Comparison of ENCODE assay signal across 1 cellular context in the genomic region with DNA sequence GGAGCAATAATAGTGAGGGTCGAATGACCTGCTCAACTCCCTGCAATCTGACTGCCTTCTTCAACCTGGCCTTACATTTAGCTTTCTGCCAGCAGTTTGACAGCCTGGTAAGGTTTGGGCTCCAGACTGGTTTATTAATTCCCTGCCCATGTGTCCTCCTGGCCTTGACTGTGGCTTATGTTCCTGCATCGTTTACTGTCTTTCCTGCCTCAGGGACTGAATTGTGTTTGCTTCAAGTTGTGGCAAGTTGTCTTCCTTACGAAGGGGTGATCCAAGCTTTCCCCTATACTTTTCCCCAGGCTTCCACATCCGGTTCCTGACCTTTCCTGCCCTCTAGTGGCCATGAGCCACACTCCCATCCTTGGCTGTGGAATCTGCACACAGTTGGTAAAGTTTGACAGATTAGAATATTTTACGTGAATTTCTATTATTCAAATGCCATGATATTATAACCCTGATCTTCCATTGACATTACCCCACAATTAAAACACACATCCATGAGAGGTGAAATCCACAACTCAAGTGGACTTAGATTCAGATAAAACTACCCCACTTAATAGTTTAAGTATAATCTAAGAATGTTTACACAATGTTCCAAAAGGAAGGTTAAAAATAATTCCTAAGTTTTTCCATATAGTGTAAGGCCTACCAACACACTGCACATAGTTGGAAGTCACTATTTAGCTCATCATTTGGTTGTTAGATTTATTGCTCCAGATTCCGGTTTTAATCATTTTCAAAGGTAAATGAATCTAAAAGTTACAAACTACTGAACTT.
TF ChIP-seq lines count a peak whose summit lies in the region.

No MANE protein-coding gene starts in this region.

TF ChIP-seq in K562, 482 proteins besides CTCF, POLR2A, EP300 and RAD21 (continued from another document):
- peak; percentile 43; the same call in 1 of the 2 replicates for TF ChIP-seq ZBTB40 (IDR thresholded peaks at IDR 0.05)
- TF ChIP-seq ZBTB40 (CRISPR knock-in tag; IDR thresholded peaks at IDR 0.05): no peak
- TF ChIP-seq ZNF778 (CRISPR knock-in tag; IDR thresholded peaks at IDR 0.05): no peak
- peak; percentile 47; the same call in 1 of the 2 replicates for TF ChIP-seq GABPB1 (CRISPR knock-in tag; IDR thresholded peaks at IDR 0.05)
- no peak for TF ChIP-seq NCOA6 (IDR thresholded peaks at IDR 0.05)
- TF ChIP-seq, protein P1, sequence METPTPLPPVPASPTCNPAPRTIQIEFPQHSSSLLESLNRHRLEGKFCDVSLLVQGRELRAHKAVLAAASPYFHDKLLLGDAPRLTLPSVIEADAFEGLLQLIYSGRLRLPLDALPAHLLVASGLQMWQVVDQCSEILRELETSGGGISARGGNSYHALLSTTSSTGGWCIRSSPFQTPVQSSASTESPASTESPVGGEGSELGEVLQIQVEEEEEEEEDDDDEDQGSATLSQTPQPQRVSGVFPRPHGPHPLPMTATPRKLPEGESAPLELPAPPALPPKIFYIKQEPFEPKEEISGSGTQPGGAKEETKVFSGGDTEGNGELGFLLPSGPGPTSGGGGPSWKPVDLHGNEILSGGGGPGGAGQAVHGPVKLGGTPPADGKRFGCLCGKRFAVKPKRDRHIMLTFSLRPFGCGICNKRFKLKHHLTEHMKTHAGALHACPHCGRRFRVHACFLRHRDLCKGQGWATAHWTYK (CRISPR knock-in tag; IDR thresholded peaks at IDR 0.05): no peak
- no peak for TF ChIP-seq ID3 (CRISPR knock-in tag; IDR thresholded peaks at IDR 0.05)
- TF ChIP-seq ID3 (tag; IDR thresholded peaks at IDR 0.05): 0 out of 2 replicates have a peak, but pooled peaks have one; percentile 27
- TF ChIP-seq KHSRP (IDR thresholded peaks at IDR 0.05): no peak
- 0 out of 4 replicates have a peak, but pooled peaks of 1 of the 2 experiments have one; percentile 15 for TF ChIP-seq ZMIZ1 (IDR thresholded peaks at IDR 0.05; ENCODE audit: low read depth in 2 of 2, low read length in 2 of 2)
- TF ChIP-seq GABPA (tag; conservative IDR thresholded peaks at IDR 0.05; ENCODE audit: low read depth): peak; percentile 73
- TF ChIP-seq NR2F6 (CRISPR knock-in tag; IDR thresholded peaks at IDR 0.05): no peak
- TF ChIP-seq ZNF143 (CRISPR knock-in tag; IDR thresholded peaks at IDR 0.05): no peak
- 0 out of 2 replicates have a peak, but pooled peaks have one; percentile 42 for TF ChIP-seq SMC3 (conservative IDR thresholded peaks at IDR 0.05; ENCODE audit: insufficient read depth, low read depth, low read length)
- TF ChIP-seq, protein P2, sequence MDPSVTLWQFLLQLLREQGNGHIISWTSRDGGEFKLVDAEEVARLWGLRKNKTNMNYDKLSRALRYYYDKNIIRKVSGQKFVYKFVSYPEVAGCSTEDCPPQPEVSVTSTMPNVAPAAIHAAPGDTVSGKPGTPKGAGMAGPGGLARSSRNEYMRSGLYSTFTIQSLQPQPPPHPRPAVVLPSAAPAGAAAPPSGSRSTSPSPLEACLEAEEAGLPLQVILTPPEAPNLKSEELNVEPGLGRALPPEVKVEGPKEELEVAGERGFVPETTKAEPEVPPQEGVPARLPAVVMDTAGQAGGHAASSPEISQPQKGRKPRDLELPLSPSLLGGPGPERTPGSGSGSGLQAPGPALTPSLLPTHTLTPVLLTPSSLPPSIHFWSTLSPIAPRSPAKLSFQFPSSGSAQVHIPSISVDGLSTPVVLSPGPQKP (CRISPR knock-in tag; IDR thresholded peaks at IDR 0.05): no peak
- TF ChIP-seq ZNF586 (CRISPR knock-in tag; conservative IDR thresholded peaks at IDR 0.05): no peak
- no peak for TF ChIP-seq DACH1 (IDR thresholded peaks at IDR 0.05; ENCODE audit: partially characterized antibody)
- no peak for TF ChIP-seq TCF3 (CRISPR knock-in tag; IDR thresholded peaks at IDR 0.05)
- TF ChIP-seq, protein P3, sequence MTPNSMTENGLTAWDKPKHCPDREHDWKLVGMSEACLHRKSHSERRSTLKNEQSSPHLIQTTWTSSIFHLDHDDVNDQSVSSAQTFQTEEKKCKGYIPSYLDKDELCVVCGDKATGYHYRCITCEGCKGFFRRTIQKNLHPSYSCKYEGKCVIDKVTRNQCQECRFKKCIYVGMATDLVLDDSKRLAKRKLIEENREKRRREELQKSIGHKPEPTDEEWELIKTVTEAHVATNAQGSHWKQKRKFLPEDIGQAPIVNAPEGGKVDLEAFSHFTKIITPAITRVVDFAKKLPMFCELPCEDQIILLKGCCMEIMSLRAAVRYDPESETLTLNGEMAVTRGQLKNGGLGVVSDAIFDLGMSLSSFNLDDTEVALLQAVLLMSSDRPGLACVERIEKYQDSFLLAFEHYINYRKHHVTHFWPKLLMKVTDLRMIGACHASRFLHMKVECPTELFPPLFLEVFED (CRISPR knock-in tag; conservative IDR thresholded peaks at IDR 0.05): 0 out of 2 replicates have a peak, but pooled peaks have one; percentile 23
- TF ChIP-seq KDM2B (CRISPR knock-in tag; IDR thresholded peaks at IDR 0.05): no peak
- TF ChIP-seq CBX1 (IDR thresholded peaks at IDR 0.05; ENCODE audit: low read depth): no peak
- TF ChIP-seq RBM17 (IDR thresholded peaks at IDR 0.05; ENCODE audit: borderline replicate concordance, low read depth, low read length): no peak
- TF ChIP-seq ELF1 (tag; IDR thresholded peaks at IDR 0.05): peak; percentile 29; the same call in 1 of the 2 replicates
- no peak for TF ChIP-seq ZNF79 (CRISPR knock-in tag; IDR thresholded peaks at IDR 0.05; ENCODE audit: low read depth)
- no peak for TF ChIP-seq POLR2B (IDR thresholded peaks at IDR 0.05; ENCODE audit: low read depth, partially characterized antibody)
- TF ChIP-seq TEAD2 (tag; IDR thresholded peaks at IDR 0.05): no peak
- peak; percentile 94 for TF ChIP-seq ETV1 (tag; conservative IDR thresholded peaks at IDR 0.05; ENCODE audit: low read depth)
- TF ChIP-seq, protein P4, sequence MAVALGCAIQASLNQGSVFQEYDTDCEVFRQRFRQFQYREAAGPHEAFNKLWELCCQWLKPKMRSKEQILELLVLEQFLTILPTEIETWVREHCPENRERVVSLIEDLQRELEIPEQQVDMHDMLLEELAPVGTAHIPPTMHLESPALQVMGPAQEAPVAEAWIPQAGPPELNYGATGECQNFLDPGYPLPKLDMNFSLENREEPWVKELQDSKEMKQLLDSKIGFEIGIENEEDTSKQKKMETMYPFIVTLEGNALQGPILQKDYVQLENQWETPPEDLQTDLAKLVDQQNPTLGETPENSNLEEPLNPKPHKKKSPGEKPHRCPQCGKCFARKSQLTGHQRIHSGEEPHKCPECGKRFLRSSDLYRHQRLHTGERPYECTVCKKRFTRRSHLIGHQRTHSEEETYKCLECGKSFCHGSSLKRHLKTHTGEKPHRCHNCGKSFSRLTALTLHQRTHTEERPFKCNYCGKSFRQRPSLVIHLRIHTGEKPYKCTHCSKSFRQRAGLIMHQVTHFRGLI (CRISPR knock-in tag; IDR thresholded peaks at IDR 0.05): no peak
